ENCODE assay signal across 16 cellular contexts in the genomic region with DNA sequence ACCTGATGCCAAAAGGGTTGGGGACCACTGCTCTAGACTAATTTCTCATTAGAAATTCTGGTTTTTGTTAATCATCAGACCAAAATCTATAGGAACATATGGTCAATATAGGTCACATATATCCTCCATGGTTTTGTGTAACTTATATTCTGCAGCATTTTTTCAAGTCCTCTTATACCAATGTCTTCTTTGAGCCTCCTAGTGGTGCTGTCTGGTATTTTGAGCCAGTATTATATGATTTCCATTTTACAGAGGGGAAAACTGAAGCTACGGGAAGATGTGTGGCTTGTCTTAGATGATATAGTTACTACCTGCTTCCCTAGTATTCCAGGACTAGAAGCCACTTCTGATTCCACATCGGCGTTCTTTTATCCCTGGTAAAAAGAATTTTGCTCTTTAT. TPM values are rescaled to one million over a fixed set of nuclear protein-coding genes. Genes with fewer than 3 reads are reported as not detected.
A peak's percentile ranks its signal among the peaks of the same experiment; 100 is the strongest.
DNase-seq lines count a peak whose midpoint lies in the region; ATAC-seq and TF ChIP-seq lines count a peak whose summit lies in the region.
"Had no signal": no experiment of that assay in that cellular context is flagged by ENCODE, and none has a peak within 500 bp of the region (broad histone marks: within the 10 kb centered on the region; RNA-seq: fewer than 3 reads in every experiment).

No MANE protein-coding gene starts in this region.

- H3K27me3 ChIP-seq in osteoblast (ENCODE audit: insufficient read depth, low read length): no peaks in the 10 kb centered on the region
- H3K27me3 ChIP-seq in Caco-2 (replicated peaks; ENCODE audit: control insufficient read depth, insufficient read depth, low read length): no peaks in the 10 kb centered on the region

- no peaks in the 10 kb centered on the region for H3K9me3 ChIP-seq in osteoblast (ENCODE audit: low read depth, low read length)
- H3K9me3 ChIP-seq in Caco-2: no peaks in the 10 kb centered on the region

- ATAC-seq in HG02938 (IDR thresholded peaks at IDR 0.05; ENCODE audit: unreplicated experiment): no peak
- ATAC-seq: effector memory CD8-positive, alpha-beta T cell; Panc1 had no signal

- no peaks in the 10 kb centered on the region for H3K4me1 ChIP-seq in osteoblast (ENCODE audit: insufficient read depth, low read length)
- no peaks in the 10 kb centered on the region for H3K4me1 ChIP-seq in Caco-2

- H3K27me3 Mint-ChIP-seq in Caco-2 (ENCODE audit: insufficient read depth, unreplicated experiment): peaks cover 4% of the 10 kb centered on the region
- H3K27me3 Mint-ChIP-seq: activated naive CD4-positive, alpha-beta T cell treated with anti-CD3 and anti-CD28 coated beads, Interleukin-2, amount 10 ng/mL, durations not matched to agents 7 days and 5 days had no signal

- H3K9me3 Mint-ChIP-seq in Caco-2 (ENCODE audit: unreplicated experiment): peaks cover 4% of the 10 kb centered on the region
- H3K9me3 Mint-ChIP-seq: activated naive CD4-positive, alpha-beta T cell treated with anti-CD3 and anti-CD28 coated beads, Interleukin-2, amount 10 ng/mL, durations not matched to agents 7 days and 5 days had no signal

- CTCF ChIA-PET in Caco-2 (lab: Charles Lee): no interaction called here

- no peak overlapping the region for H3K27ac Mint-ChIP-seq in Caco-2 (ENCODE audit: unreplicated experiment)
- H3K27ac Mint-ChIP-seq: activated naive CD4-positive, alpha-beta T cell treated with anti-CD3 and anti-CD28 coated beads, Interleukin-2, amount 10 ng/mL, durations not matched to agents 7 days and 5 days; effector memory CD8-positive, alpha-beta T cell had no signal

- no peak overlapping the region for H3K4me3 ChIP-seq in cardiac fibroblast (replicated peaks in 1 of 2; ENCODE audit: low read depth in 2 of 2, low read length in 2 of 2)
- no peak overlapping the region for H3K4me3 ChIP-seq in osteoblast (ENCODE audit: insufficient read depth, low read length)
- no peak overlapping the region for H3K4me3 ChIP-seq in Caco-2 (ENCODE audit: low read depth, low read length)

- no peak overlapping the region for H3K27ac ChIP-seq in osteoblast (ENCODE audit: low read depth, low read length)

- intact Hi-C loops in Caco-2 (cut with micrococcal nuclease; ENCODE audit: unreplicated experiment): no loop called here

- H3K4me2 ChIP-seq in osteoblast (ENCODE audit: insufficient read depth, low read length): no peak overlapping the region

- TF ChIP-seq CTCF in LNCAP (IDR thresholded peaks at IDR 0.05) (0 out of 2 replicates have a peak, but pooled peaks have one; percentile 32), cardiac fibroblast (IDR thresholded peaks at IDR 0.05; ENCODE audit: low read depth, low read length) (peak; percentile 18), osteoblast (IDR thresholded peaks at IDR 0.05; ENCODE audit: extremely low read depth, low read depth, low read length) (peak; percentile 18), Caco-2 (IDR thresholded peaks at IDR 0.05; ENCODE audit: insufficient read depth in 1 of 2, low read depth in 1 of 2, low read length in 1 of 2, severe bottlenecking in 1 of 2, unreplicated experiment in 1 of 2) (no peak)

- BruUV-seq in Caco-2 (replicated peaks; lab: Mats Ljungman, UMichigan): no TSS peak

- H3K4me3 Mint-ChIP-seq in Caco-2 (ENCODE audit: unreplicated experiment): no peak overlapping the region
- H3K4me3 Mint-ChIP-seq: activated naive CD4-positive, alpha-beta T cell treated with anti-CD3 and anti-CD28 coated beads, Interleukin-2, amount 10 ng/mL, durations not matched to agents 7 days and 5 days; effector memory CD8-positive, alpha-beta T cell had no signal

- DNase-seq in NCI-H146 (lab: John Stamatoyannopoulos, UW) (peak; percentile 32), NCI-H146 treated with DMSO at 0.1 percent for 48 hours (lab: John Stamatoyannopoulos, UW; ENCODE audit: unreplicated experiment) (no peak), cardiac fibroblast (ENCODE audit: low read depth in 2 of 2) (peak in 1 of 2 donors; percentile 2), osteoblast (ENCODE audit: insufficient read length, low spot score, missing footprints) (no peak), NCI-H1436 (lab: John Stamatoyannopoulos, UW) (no peak), Caco-2 (no peak)
- DNase-seq: activated CD8-positive, alpha-beta memory T cell treated with anti-CD3 and anti-CD28 coated beads, Interleukin-2, amount 50 U/mL, for 4 hours; activated naive CD4-positive, alpha-beta T cell treated with anti-CD3 and anti-CD28 coated beads, Interleukin-2, amount 10 ng/mL, durations not matched to agents 7 days and 5 days; effector memory CD8-positive, alpha-beta T cell; nucleus accumbens; stimulated activated naive CD4-positive, alpha-beta T cell treated with Interleukin-2 at 50 U/mL for 16 hours had no signal

- H2AFZ ChIP-seq in osteoblast (ENCODE audit: low read length): no peak overlapping the region

- no peaks in the 10 kb centered on the region for H3K36me3 ChIP-seq in osteoblast (ENCODE audit: insufficient read depth, low read length)
- H3K36me3 ChIP-seq in Caco-2 (ENCODE audit: control insufficient read depth, insufficient read depth, low read length): no peaks in the 10 kb centered on the region

- H3K36me3 Mint-ChIP-seq in Caco-2 (ENCODE audit: insufficient read depth, unreplicated experiment): no peaks in the 10 kb centered on the region
- H3K36me3 Mint-ChIP-seq: activated naive CD4-positive, alpha-beta T cell treated with anti-CD3 and anti-CD28 coated beads, Interleukin-2, amount 10 ng/mL, durations not matched to agents 7 days and 5 days had no signal

- POLR2A ChIA-PET in Caco-2 (lab: Charles Lee): no interaction called here

- H3K79me2 ChIP-seq in osteoblast (ENCODE audit: insufficient read depth, low read length): no peaks in the 10 kb centered on the region

- H3K4me1 Mint-ChIP-seq in Caco-2 (ENCODE audit: low read depth, unreplicated experiment): peaks cover 3% of the 10 kb centered on the region
- H3K4me1 Mint-ChIP-seq: activated naive CD4-positive, alpha-beta T cell treated with anti-CD3 and anti-CD28 coated beads, Interleukin-2, amount 10 ng/mL, durations not matched to agents 7 days and 5 days had no signal

- no peaks in the 10 kb centered on the region for H4K20me1 ChIP-seq in osteoblast (ENCODE audit: insufficient read depth, low read length)

RNA-seq across cellular contexts. Expression of a gene that starts 13.8 kb away (rescaled TPM):
- total RNA-seq in osteoblast: not detected in 2 replicates
- 0.63 and 0.88 TPM in 2 replicates for total RNA-seq in Caco-2 (2022)
- total RNA-seq: M059J, mesenteric fat pad had no signal

Comparison
In these comparisons a context has a peak if more than half of its experiments do, and no peak if none do; other contexts are left out.
1. CTCF ChIP-seq: peak in LNCAP (single experiment), cardiac fibroblast (single experiment) and osteoblast (single experiment); none in Caco-2 (0 of 2).